Comparison of ENCODE assay signal across 11 cellular contexts in the genomic region with DNA sequence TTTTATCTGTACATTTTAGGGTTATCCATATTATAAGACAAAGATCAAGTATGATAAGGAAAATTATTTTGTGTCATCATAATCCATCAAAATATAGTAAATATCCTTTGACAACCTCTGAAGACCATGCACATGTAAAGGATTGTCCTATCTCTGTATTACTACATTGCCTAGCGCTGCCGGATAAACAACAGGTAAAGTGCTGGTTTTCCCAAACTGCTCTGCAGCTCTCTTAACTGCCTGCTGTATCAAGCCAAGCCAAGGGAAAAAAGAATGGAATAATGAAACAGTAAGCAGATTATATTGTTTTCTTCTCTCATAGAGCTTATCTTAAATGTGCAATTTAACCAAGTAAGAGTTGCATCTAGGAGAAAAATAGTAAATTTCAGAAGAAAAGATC.
"Had no signal": no experiment of that assay in that cellular context is flagged by ENCODE, and none has a peak within 500 bp of the region (broad histone marks: within the 10 kb centered on the region; RNA-seq: fewer than 3 reads in every experiment).

No MANE protein-coding gene starts in this region.

- H3K4me3 ChIP-seq: GM23248, GM23338, HAP-1 had no signal

- H3K36me3 ChIP-seq: HAP-1 had no signal

- ATAC-seq: GM23338, HCT116 had no signal

- H3K4me1 ChIP-seq: HAP-1 had no signal

- H3K27ac ChIP-seq: GM23248 had no signal

- H3K9me3 ChIP-seq: HAP-1 had no signal

- FAIRE-seq: H1, H54 had no signal

- DNase-seq: GM23248, GOT3, H7, H9, HCEC 1CT, HFFc6 had no signal
